ENCODE assay signal across 8 cellular contexts in the genomic region with DNA sequence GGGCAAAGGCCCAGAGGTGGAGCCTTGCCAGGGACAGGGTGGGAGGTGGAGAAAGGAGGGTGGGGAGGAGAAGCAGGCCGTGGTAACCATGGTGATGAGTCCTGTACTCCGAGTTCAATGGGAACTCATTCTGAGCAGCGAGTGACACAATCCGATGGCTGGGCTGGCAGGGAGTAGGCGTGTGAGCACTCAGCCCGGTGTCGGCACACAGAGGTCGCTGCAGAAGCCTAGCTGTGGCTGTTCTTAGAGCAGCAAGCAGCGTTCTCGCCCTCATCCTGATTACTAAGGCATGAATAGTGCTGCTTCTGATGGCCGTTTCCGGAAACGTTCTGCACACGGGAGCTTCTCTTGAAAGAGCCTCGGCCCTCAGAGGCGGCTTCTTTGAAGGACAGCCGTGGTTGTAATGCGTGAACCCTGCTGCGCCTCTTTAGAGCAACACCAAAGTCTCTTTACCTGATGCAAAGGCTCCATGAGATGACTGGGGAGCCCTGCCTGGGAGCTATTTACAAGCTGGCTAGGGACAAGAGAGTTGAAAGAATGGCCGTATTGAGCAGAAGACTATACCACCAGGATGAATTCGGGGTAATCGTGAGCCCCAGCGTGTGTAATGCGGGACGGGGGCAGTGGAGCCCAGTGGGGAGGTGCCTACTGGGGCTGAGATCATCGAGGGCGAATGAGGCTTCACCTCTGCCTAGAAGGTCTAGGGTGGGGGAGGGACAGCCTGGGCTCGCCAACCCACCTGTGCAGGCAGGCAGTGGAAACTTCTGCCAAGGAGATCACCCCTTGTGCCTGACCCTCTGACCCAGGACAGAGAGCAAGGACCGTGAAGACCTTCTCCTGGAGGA.
DNase-seq lines count a peak whose midpoint lies in the region; ATAC-seq and TF ChIP-seq lines count a peak whose summit lies in the region.

No MANE protein-coding gene starts in this region.

- peak overlapping the region; percentile 5 for H3K4me3 Mint-ChIP-seq in CD4-positive, alpha-beta T cell
- H3K4me3 Mint-ChIP-seq in naive thymus-derived CD4-positive, alpha-beta T cell = peak overlapping the region; percentile 21 to 73 (median 52)

- H3K36me3 ChIP-seq in naive thymus-derived CD4-positive, alpha-beta T cell (ENCODE audit: control insufficient read depth in 2 of 3, insufficient read depth in 3 of 3, low read length in 3 of 3) = no peaks in the 10 kb centered on the region

- peaks cover 9% of the 10 kb centered on the region for H3K4me1 Mint-ChIP-seq in CD4-positive, alpha-beta T cell (ENCODE audit: low read depth)
- H3K4me1 Mint-ChIP-seq in naive thymus-derived CD4-positive, alpha-beta T cell = peaks cover 8 to 19% (median 12%) of the 10 kb centered on the region in 7 donors

- peaks cover 34% of the 10 kb centered on the region for H3K27me3 ChIP-seq in CD4-positive, alpha-beta T cell (ENCODE audit: control insufficient read depth, insufficient read depth, low read length)
- no peaks in the 10 kb centered on the region for H3K27me3 ChIP-seq in naive thymus-derived CD4-positive, alpha-beta T cell (ENCODE audit: control insufficient read depth in 2 of 2, insufficient read depth in 2 of 2, low read length in 2 of 2)

- H3K27me3 Mint-ChIP-seq in CD4-positive, alpha-beta T cell = peaks cover 79% of the 10 kb centered on the region
- peaks cover 31 to 77% (median 62%) of the 10 kb centered on the region in 5 donors for H3K27me3 Mint-ChIP-seq in naive thymus-derived CD4-positive, alpha-beta T cell

- intact Hi-C loops in CD4-positive, alpha-beta T cell (cut with DNase I, micrococcal nuclease) = no loop called here
- intact Hi-C loops in naive thymus-derived CD4-positive, alpha-beta T cell (cut with micrococcal nuclease) = no loop called here
- intact Hi-C loops in posterior vena cava (cut with DNase I) = no loop called here

- CTCF ChIA-PET in CD4-positive, alpha-beta T cell (lab: Charles Lee) = no interaction called here
- CTCF ChIA-PET in naive thymus-derived CD4-positive, alpha-beta T cell (lab: Charles Lee) = no interaction called here

- H3K27ac Mint-ChIP-seq in CD4-positive, alpha-beta T cell = no peak overlapping the region
- peak overlapping the region in 2 of 9 donors; percentile 25 to 47 for H3K27ac Mint-ChIP-seq in naive thymus-derived CD4-positive, alpha-beta T cell

- H3K4me1 ChIP-seq in naive thymus-derived CD4-positive, alpha-beta T cell (ENCODE audit: control insufficient read depth in 2 of 2, insufficient read depth in 2 of 2, low read length in 2 of 2) = no peaks in the 10 kb centered on the region

- POLR2A ChIA-PET in CD4-positive, alpha-beta T cell (lab: Charles Lee) = no interaction called here
- POLR2A ChIA-PET in naive thymus-derived CD4-positive, alpha-beta T cell (lab: Charles Lee) = no interaction called here

- no peak for TF ChIP-seq CTCF in CD4-positive, alpha-beta T cell (IDR thresholded peaks at IDR 0.05)
- no peak for TF ChIP-seq CTCF in cardiac fibroblast (IDR thresholded peaks at IDR 0.05; ENCODE audit: low read depth, low read length)

- ATAC-seq in CD4-positive, alpha-beta T cell (ENCODE audit: poor library complexity) = peak; percentile 34
- ATAC-seq in naive thymus-derived CD4-positive, alpha-beta T cell = peak; percentile 37
- ATAC-seq in GM19397 (IDR thresholded peaks at IDR 0.05; ENCODE audit: unreplicated experiment) = no peak

- H3K9me3 ChIP-seq in CD4-positive, alpha-beta T cell (ENCODE audit: control insufficient read depth, low read length) = no peaks in the 10 kb centered on the region
- H3K9me3 ChIP-seq in naive thymus-derived CD4-positive, alpha-beta T cell (ENCODE audit: control insufficient read depth in 2 of 3, low read length in 3 of 3) = no peaks in the 10 kb centered on the region

- no peak overlapping the region for H3K27ac ChIP-seq in CD4-positive, alpha-beta T cell (ENCODE audit: low read depth, low read length)
- H3K27ac ChIP-seq in naive thymus-derived CD4-positive, alpha-beta T cell (ENCODE audit: low read depth, low read length) = no peak overlapping the region

- no peaks in the 10 kb centered on the region for H3K36me3 Mint-ChIP-seq in CD4-positive, alpha-beta T cell (ENCODE audit: low read depth)
- H3K36me3 Mint-ChIP-seq in naive thymus-derived CD4-positive, alpha-beta T cell = no peaks in the 10 kb centered on the region

- H3K4me3 ChIP-seq in cardiac fibroblast (replicated peaks in 1 of 2; ENCODE audit: low read depth in 2 of 2, low read length in 2 of 2) = no peak overlapping the region
- H3K4me3 ChIP-seq in naive thymus-derived CD4-positive, alpha-beta T cell (ENCODE audit: low read length) = no peak overlapping the region

- no peaks in the 10 kb centered on the region for H3K9me3 Mint-ChIP-seq in CD4-positive, alpha-beta T cell
- peaks cover 0 to 2% (median 0%) of the 10 kb centered on the region in 11 donors for H3K9me3 Mint-ChIP-seq in naive thymus-derived CD4-positive, alpha-beta T cell

- no peak for DNase-seq in CD4-positive, alpha-beta T cell
- DNase-seq in NCI-H1436 treated with DMSO at 0.1 percent for 48 hours (lab: John Stamatoyannopoulos, UW) (peak; percentile 17), cardiac fibroblast (ENCODE audit: low read depth in 2 of 2) (peak; percentile 1 to 3), HuH-7.5 (ENCODE audit: low spot score) (no peak), posterior vena cava (ENCODE audit: low spot score) (no peak), GOT3 (lab: John Stamatoyannopoulos, UW) (no peak)
- peak in 2 of 9 donors; percentile 6 to 14 for DNase-seq in naive thymus-derived CD4-positive, alpha-beta T cell

Comparison
In these comparisons a context has a peak if more than half of its experiments do, and no peak if none do; other contexts are left out.
1. DNase-seq: peak in NCI-H1436 treated with DMSO at 0.1 percent for 48 hours (single experiment) and cardiac fibroblast (2 of 2); none in CD4-positive, alpha-beta T cell (0 of 10), HuH-7.5 (single experiment), posterior vena cava (single experiment) and GOT3 (single experiment).